1 cellular context compared by ENCODE assay signal in genomic region chr5:120457839-120458507, GRCh38.
TF ChIP-seq lines count a peak whose summit lies in the region.

No MANE protein-coding gene starts in this region.

TF ChIP-seq in HepG2, 621 proteins besides CTCF, POLR2A, EP300 and RAD21 (continued from another document and continues in another):
- no peak for TF ChIP-seq ZBTB14 (CRISPR knock-in tag; IDR thresholded peaks at IDR 0.05)
- TF ChIP-seq ZNF101 (CRISPR knock-in tag; IDR thresholded peaks at IDR 0.05; ENCODE audit: borderline replicate concordance, low read depth), result no peak
- no peak for TF ChIP-seq ZFP36L2 (CRISPR knock-in tag; IDR thresholded peaks at IDR 0.05)
- no peak for TF ChIP-seq MLXIP (CRISPR knock-in tag; IDR thresholded peaks at IDR 0.05; ENCODE audit: borderline replicate concordance)
- TF ChIP-seq ZFP91 (CRISPR knock-in tag; IDR thresholded peaks at IDR 0.05; ENCODE audit: borderline replicate concordance), result peak; percentile 48; the same call in 1 of the 2 replicates
- TF ChIP-seq CCAR2 (optimal IDR thresholded peaks at IDR 0.05; ENCODE audit: low read depth, low read length), result no peak
- TF ChIP-seq, protein P1, sequence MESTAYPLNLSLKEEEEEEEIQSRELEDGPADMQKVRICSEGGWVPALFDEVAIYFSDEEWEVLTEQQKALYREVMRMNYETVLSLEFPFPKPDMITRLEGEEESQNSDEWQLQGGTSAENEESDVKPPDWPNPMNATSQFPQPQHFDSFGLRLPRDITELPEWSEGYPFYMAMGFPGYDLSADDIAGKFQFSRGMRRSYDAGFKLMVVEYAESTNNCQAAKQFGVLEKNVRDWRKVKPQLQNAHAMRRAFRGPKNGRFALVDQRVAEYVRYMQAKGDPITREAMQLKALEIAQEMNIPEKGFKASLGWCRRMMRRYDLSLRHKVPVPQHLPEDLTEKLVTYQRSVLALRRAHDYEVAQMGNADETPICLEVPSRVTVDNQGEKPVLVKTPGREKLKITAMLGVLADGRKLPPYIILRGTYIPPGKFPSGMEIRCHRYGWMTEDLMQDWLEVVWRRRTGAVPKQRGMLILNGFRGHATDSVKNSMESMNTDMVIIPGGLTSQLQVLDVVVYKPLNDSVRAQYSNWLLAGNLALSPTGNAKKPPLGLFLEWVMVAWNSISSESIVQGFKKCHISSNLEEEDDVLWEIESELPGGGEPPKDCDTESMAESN (CRISPR knock-in tag; conservative IDR thresholded peaks at IDR 0.05), result no peak
- no peak for TF ChIP-seq ZNF207 (IDR thresholded peaks at IDR 0.05; ENCODE audit: borderline replicate concordance)
- TF ChIP-seq FOXJ3 (CRISPR knock-in tag; IDR thresholded peaks at IDR 0.05; ENCODE audit: borderline replicate concordance), result peak; percentile 21; the same call in 1 of the 2 replicates
- TF ChIP-seq, protein P2, sequence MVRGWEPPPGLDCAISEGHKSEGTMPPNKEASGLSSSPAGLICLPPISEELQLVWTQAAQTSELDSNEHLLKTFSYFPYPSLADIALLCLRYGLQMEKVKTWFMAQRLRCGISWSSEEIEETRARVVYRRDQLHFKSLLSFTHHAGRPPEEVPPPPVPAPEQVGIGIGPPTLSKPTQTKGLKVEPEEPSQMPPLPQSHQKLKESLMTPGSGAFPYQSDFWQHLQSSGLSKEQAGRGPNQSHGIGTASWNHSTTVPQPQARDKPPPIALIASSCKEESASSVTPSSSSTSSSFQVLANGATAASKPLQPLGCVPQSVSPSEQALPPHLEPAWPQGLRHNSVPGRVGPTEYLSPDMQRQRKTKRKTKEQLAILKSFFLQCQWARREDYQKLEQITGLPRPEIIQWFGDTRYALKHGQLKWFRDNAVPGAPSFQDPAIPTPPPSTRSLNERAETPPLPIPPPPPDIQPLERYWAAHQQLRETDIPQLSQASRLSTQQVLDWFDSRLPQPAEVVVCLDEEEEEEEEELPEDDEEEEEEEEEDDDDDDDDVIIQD (CRISPR knock-in tag; IDR thresholded peaks at IDR 0.05; ENCODE audit: low read depth), result 0 out of 2 replicates have a peak, but pooled peaks have one; percentile 19
- TF ChIP-seq ZNF841 (CRISPR knock-in tag; IDR thresholded peaks at IDR 0.05; ENCODE audit: borderline replicate concordance), result no peak
- TF ChIP-seq HNRNPLL (IDR thresholded peaks at IDR 0.05; ENCODE audit: low read depth, low read length, poor library complexity, severe bottlenecking), result no peak
- TF ChIP-seq SNAI1 (CRISPR knock-in tag; IDR thresholded peaks at IDR 0.05; ENCODE audit: borderline replicate concordance), result no peak
- TF ChIP-seq MZF1 (CRISPR knock-in tag; IDR thresholded peaks at IDR 0.05; ENCODE audit: borderline replicate concordance), result no peak
- no peak for TF ChIP-seq ZNF619 (CRISPR knock-in tag; IDR thresholded peaks at IDR 0.05)
- no peak for TF ChIP-seq ADNP (CRISPR knock-in tag; IDR thresholded peaks at IDR 0.05)
- no peak for TF ChIP-seq ZSCAN21 (CRISPR knock-in tag; IDR thresholded peaks at IDR 0.05; ENCODE audit: borderline replicate concordance)
- TF ChIP-seq DR1 (CRISPR knock-in tag; IDR thresholded peaks at IDR 0.05), result no peak
- TF ChIP-seq, protein P3, sequence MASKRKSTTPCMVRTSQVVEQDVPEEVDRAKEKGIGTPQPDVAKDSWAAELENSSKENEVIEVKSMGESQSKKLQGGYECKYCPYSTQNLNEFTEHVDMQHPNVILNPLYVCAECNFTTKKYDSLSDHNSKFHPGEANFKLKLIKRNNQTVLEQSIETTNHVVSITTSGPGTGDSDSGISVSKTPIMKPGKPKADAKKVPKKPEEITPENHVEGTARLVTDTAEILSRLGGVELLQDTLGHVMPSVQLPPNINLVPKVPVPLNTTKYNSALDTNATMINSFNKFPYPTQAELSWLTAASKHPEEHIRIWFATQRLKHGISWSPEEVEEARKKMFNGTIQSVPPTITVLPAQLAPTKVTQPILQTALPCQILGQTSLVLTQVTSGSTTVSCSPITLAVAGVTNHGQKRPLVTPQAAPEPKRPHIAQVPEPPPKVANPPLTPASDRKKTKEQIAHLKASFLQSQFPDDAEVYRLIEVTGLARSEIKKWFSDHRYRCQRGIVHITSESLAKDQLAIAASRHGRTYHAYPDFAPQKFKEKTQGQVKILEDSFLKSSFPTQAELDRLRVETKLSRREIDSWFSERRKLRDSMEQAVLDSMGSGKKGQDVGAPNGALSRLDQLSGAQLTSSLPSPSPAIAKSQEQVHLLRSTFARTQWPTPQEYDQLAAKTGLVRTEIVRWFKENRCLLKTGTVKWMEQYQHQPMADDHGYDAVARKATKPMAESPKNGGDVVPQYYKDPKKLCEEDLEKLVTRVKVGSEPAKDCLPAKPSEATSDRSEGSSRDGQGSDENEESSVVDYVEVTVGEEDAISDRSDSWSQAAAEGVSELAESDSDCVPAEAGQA (IDR thresholded peaks at IDR 0.05; ENCODE audit: low read depth), result no peak
- TF ChIP-seq, protein P3 (CRISPR knock-in tag; IDR thresholded peaks at IDR 0.05; ENCODE audit: borderline replicate concordance), result no peak
- TF ChIP-seq ATF4 (CRISPR knock-in tag; IDR thresholded peaks at IDR 0.05), result 0 out of 4 replicates have a peak, but pooled peaks of 1 of the 2 experiments have one; percentile 12
- peak; percentile 74 for TF ChIP-seq RAD51 (IDR thresholded peaks at IDR 0.05; ENCODE audit: borderline replicate concordance)
- no peak for TF ChIP-seq NRL (CRISPR knock-in tag; IDR thresholded peaks at IDR 0.05; ENCODE audit: borderline replicate concordance)
- TF ChIP-seq NCOA1 (CRISPR knock-in tag; IDR thresholded peaks at IDR 0.05), result no peak
- TF ChIP-seq FOSL1 (CRISPR knock-in tag; IDR thresholded peaks at IDR 0.05; ENCODE audit: borderline replicate concordance), result no peak
- peak; percentile 44 for TF ChIP-seq HNF4A (CRISPR knock-in tag; IDR thresholded peaks at IDR 0.05)
- no peak for TF ChIP-seq CCDC6 (CRISPR knock-in tag; IDR thresholded peaks at IDR 0.05)
- TF ChIP-seq ZFX (CRISPR knock-in tag; IDR thresholded peaks at IDR 0.05; ENCODE audit: low read depth), result no peak
- no peak for TF ChIP-seq ZC3H4 (CRISPR knock-in tag; IDR thresholded peaks at IDR 0.05; ENCODE audit: borderline replicate concordance)
- TF ChIP-seq CREB3 (CRISPR knock-in tag; IDR thresholded peaks at IDR 0.05), result no peak
- TF ChIP-seq ZGPAT (CRISPR knock-in tag; IDR thresholded peaks at IDR 0.05), result peak; percentile 28; the same call in 1 of the 2 replicates
- no peak for TF ChIP-seq ZNF713 (CRISPR knock-in tag; IDR thresholded peaks at IDR 0.05)
- no peak for TF ChIP-seq ZNF703 (CRISPR knock-in tag; IDR thresholded peaks at IDR 0.05; ENCODE audit: borderline replicate concordance)
- TF ChIP-seq MXI1 (IDR thresholded peaks at IDR 0.05; ENCODE audit: borderline replicate concordance, low read depth, low read length), result no peak
- TF ChIP-seq, protein P4, sequence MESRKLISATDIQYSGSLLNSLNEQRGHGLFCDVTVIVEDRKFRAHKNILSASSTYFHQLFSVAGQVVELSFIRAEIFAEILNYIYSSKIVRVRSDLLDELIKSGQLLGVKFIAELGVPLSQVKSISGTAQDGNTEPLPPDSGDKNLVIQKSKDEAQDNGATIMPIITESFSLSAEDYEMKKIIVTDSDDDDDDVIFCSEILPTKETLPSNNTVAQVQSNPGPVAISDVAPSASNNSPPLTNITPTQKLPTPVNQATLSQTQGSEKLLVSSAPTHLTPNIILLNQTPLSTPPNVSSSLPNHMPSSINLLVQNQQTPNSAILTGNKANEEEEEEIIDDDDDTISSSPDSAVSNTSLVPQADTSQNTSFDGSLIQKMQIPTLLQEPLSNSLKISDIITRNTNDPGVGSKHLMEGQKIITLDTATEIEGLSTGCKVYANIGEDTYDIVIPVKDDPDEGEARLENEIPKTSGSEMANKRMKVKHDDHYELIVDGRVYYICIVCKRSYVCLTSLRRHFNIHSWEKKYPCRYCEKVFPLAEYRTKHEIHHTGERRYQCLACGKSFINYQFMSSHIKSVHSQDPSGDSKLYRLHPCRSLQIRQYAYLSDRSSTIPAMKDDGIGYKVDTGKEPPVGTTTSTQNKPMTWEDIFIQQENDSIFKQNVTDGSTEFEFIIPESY (CRISPR knock-in tag; IDR thresholded peaks at IDR 0.05), result no peak
- TF ChIP-seq NR2F1 (CRISPR knock-in tag; IDR thresholded peaks at IDR 0.05), result no peak
- no peak for TF ChIP-seq HIVEP1 (CRISPR knock-in tag; IDR thresholded peaks at IDR 0.05)
